In the genomic region with DNA sequence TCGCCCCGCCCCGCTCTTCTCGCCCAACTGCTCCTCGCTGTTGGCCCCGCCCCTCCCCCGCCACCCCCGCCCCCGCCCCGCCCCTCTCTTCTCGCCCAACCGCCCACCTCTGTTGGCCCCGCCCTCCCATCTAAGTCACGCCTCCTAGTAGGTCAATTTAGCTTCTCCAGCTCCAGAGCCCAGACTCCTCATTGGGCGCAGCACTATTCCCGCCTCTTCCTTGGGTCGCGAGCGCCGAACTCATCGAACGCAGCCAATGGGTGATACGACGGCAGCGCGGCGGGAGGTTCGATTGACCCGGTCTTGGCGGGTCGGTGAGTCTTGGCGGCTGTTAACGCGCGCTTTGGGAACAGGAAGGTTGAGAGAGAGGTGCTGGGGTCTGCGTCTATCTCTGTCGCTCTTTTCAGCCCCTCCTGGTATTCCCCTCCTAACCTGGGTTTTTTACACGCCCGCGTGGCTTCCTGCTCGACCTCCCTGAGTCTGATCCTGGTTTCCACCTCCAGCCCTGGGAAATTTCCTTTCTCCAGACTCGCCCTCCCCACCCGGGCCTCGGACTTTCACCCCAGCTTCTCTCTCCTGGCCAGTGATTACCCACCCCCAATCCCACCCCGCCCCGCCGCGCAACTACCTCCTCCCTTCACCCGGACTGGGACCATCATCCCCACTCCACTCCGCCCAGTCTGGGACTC, we compare ENCODE assay signal across 1 cellular context.
TF ChIP-seq lines count a peak whose summit lies in the region.

A gene (plus strand): TSS at position 331 of the 689 bp plus-strand sequence. CDS start 643 bp downstream, outside the sequence.

TF ChIP-seq in HepG2, 621 proteins besides CTCF, POLR2A, EP300 and RAD21 (continued from another document and continues in another):
- TF ChIP-seq, protein P1, sequence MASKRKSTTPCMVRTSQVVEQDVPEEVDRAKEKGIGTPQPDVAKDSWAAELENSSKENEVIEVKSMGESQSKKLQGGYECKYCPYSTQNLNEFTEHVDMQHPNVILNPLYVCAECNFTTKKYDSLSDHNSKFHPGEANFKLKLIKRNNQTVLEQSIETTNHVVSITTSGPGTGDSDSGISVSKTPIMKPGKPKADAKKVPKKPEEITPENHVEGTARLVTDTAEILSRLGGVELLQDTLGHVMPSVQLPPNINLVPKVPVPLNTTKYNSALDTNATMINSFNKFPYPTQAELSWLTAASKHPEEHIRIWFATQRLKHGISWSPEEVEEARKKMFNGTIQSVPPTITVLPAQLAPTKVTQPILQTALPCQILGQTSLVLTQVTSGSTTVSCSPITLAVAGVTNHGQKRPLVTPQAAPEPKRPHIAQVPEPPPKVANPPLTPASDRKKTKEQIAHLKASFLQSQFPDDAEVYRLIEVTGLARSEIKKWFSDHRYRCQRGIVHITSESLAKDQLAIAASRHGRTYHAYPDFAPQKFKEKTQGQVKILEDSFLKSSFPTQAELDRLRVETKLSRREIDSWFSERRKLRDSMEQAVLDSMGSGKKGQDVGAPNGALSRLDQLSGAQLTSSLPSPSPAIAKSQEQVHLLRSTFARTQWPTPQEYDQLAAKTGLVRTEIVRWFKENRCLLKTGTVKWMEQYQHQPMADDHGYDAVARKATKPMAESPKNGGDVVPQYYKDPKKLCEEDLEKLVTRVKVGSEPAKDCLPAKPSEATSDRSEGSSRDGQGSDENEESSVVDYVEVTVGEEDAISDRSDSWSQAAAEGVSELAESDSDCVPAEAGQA (IDR thresholded peaks at IDR 0.05; ENCODE audit: low read depth): peak; percentile 59; the same call in 1 of the 2 replicates
- TF ChIP-seq, protein P1 (CRISPR knock-in tag; IDR thresholded peaks at IDR 0.05; ENCODE audit: borderline replicate concordance): 0 out of 2 replicates have a peak, but pooled peaks have one; percentile 42
- peak; percentile 82 for TF ChIP-seq DMAP1 (CRISPR knock-in tag; IDR thresholded peaks at IDR 0.05)
- TF ChIP-seq PHF21A (CRISPR knock-in tag; IDR thresholded peaks at IDR 0.05): peak; percentile 78
- TF ChIP-seq ZFYVE20 (CRISPR knock-in tag; IDR thresholded peaks at IDR 0.05; ENCODE audit: borderline replicate concordance, low read depth): 0 out of 2 replicates have a peak, but pooled peaks have one; percentile 63
- TF ChIP-seq ZBTB38 (CRISPR knock-in tag; IDR thresholded peaks at IDR 0.05): no peak
- 0 out of 2 replicates have a peak, but pooled peaks have one; percentile 52 for TF ChIP-seq ZNF468 (CRISPR knock-in tag; IDR thresholded peaks at IDR 0.05)
- no peak for TF ChIP-seq MBNL3 (CRISPR knock-in tag; conservative IDR thresholded peaks at IDR 0.05)
- TF ChIP-seq ZFP1 (CRISPR knock-in tag; IDR thresholded peaks at IDR 0.05): 0 out of 2 replicates have a peak, but pooled peaks have one; percentile 15
- TF ChIP-seq, protein P2, sequence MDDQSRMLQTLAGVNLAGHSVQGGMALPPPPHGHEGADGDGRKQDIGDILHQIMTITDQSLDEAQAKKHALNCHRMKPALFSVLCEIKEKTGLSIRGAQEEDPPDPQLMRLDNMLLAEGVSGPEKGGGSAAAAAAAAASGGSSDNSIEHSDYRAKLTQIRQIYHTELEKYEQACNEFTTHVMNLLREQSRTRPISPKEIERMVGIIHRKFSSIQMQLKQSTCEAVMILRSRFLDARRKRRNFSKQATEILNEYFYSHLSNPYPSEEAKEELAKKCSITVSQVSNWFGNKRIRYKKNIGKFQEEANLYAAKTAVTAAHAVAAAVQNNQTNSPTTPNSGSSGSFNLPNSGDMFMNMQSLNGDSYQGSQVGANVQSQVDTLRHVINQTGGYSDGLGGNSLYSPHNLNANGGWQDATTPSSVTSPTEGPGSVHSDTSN (CRISPR knock-in tag; IDR thresholded peaks at IDR 0.05; ENCODE audit: borderline replicate concordance): peak; percentile 44; the same call in 1 of the 2 replicates
- TF ChIP-seq SP1 (IDR thresholded peaks at IDR 0.05): 0 out of 2 replicates have a peak, but pooled peaks have one; percentile 61
- TF ChIP-seq SP1 (CRISPR knock-in tag; IDR thresholded peaks at IDR 0.05): peak; percentile 98
- TF ChIP-seq, protein P3, sequence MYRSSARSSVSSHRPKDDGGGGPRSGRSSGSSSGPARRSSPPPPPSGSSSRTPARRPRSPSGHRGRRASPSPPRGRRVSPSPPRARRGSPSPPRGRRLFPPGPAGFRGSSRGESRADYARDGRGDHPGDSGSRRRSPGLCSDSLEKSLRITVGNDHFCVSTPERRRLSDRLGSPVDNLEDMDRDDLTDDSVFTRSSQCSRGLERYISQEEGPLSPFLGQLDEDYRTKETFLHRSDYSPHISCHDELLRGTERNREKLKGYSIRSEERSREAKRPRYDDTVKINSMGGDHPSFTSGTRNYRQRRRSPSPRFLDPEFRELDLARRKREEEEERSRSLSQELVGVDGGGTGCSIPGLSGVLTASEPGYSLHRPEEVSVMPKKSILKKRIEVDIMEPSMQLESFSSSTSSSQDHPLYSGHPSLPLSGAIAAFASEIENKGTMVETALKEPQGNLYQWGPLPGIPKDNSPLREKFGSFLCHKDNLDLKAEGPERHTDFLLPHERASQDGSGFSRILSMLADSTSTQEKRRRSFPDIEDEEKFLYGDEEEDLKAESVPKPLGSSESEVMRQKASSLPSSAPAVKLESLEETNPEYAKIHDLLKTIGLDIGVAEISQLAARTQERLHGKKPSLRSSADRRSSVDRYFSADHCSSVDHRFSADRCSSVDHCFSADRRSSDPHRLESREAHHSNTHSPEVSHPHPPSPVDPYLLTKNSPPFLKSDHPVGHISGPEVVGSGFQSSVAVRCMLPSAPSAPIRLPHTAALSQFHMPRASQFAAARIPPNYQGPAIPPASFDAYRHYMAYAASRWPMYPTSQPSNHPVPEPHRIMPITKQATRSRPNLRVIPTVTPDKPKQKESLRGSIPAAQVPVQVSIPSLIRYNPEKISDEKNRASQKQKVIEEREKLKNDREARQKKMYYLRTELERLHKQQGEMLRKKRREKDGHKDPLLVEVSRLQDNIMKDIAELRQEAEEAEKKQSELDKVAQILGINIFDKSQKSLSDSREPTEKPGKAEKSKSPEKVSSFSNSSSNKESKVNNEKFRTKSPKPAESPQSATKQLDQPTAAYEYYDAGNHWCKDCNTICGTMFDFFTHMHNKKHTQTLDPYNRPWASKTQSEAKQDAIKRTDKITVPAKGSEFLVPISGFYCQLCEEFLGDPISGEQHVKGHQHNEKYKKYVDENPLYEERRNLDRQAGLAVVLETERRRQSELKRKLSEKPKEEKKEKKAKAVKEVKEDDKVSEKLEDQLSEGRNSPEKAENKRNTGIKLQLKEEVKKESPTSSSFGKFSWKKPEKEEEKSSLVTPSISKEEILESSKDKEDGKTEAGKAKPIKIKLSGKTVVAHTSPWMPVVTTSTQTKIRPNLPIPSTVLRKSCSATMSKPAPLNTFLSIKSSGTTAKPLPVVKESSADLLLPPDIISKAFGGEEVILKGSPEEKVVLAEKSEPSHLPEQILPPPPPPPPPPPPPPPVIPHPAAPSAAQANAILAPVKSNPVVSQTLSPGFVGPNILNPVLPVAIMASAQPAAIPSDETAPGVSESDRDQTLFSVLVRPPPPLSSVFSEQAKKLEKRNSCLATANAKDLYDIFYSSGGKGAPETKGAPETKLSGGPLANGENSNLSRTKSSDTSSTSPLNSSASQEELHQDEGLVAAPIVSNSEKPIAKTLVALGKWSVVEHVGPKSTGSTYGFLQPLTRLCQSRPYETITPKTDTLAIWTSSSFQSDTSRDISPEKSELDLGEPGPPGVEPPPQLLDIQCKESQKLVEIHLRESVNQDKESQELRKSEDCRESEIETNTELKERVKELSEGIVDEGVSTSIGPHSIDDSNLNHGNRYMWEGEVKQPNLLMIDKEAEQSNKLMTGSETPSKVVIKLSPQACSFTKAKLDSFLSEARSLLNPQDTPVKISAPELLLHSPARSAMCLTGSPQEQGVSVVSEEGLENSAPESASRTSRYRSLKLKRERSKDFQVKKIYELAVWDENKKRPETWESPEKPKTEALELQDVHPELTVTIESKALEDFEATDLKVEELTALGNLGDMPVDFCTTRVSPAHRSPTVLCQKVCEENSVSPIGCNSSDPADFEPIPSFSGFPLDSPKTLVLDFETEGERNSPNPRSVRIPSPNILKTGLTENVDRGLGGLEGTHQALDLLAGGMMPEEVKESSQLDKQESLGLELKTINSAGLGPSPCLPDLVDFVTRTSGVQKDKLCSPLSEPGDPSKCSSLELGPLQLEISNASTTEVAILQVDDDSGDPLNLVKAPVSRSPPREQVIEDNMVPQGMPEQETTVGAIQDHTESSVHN (CRISPR knock-in tag; IDR thresholded peaks at IDR 0.05): no peak
- no peak for TF ChIP-seq ZNF570 (CRISPR knock-in tag; IDR thresholded peaks at IDR 0.05; ENCODE audit: borderline replicate concordance)
- TF ChIP-seq FOXA3 (CRISPR knock-in tag; IDR thresholded peaks at IDR 0.05): peak; percentile 41; the same call in 1 of the 2 replicates
- TF ChIP-seq ZNF552 (CRISPR knock-in tag; IDR thresholded peaks at IDR 0.05; ENCODE audit: borderline replicate concordance): 0 out of 2 replicates have a peak, but pooled peaks have one; percentile 57
- TF ChIP-seq, protein P4, sequence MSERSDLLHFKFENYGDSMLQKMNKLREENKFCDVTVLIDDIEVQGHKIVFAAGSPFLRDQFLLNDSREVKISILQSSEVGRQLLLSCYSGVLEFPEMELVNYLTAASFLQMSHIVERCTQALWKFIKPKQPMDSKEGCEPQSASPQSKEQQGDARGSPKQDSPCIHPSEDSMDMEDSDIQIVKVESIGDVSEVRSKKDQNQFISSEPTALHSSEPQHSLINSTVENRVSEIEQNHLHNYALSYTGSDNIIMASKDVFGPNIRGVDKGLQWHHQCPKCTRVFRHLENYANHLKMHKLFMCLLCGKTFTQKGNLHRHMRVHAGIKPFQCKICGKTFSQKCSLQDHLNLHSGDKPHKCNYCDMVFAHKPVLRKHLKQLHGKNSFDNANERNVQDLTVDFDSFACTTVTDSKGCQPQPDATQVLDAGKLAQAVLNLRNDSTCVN (CRISPR knock-in tag; IDR thresholded peaks at IDR 0.05; ENCODE audit: borderline replicate concordance): 0 out of 2 replicates have a peak, but pooled peaks have one; percentile 30
- peak; percentile 71; the same call in 1 of the 2 replicates for TF ChIP-seq AHR (CRISPR knock-in tag; IDR thresholded peaks at IDR 0.05)
- TF ChIP-seq, protein P5, sequence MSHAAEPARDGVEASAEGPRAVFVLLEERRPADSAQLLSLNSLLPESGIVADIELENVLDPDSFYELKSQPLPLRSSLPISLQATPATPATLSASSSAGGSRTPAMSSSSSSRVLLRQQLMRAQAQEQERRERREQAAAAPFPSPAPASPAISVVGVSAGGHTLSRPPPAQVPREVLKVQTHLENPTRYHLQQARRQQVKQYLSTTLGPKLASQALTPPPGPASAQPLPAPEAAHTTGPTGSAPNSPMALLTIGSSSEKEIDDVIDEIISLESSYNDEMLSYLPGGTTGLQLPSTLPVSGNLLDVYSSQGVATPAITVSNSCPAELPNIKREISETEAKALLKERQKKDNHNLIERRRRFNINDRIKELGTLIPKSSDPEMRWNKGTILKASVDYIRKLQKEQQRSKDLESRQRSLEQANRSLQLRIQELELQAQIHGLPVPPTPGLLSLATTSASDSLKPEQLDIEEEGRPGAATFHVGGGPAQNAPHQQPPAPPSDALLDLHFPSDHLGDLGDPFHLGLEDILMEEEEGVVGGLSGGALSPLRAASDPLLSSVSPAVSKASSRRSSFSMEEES (CRISPR knock-in tag; IDR thresholded peaks at IDR 0.05): 0 out of 2 replicates have a peak, but pooled peaks have one; percentile 12
- peak; percentile 32 for TF ChIP-seq TEAD3 (CRISPR knock-in tag; optimal IDR thresholded peaks at IDR 0.05; ENCODE audit: borderline replicate concordance)
- 0 out of 2 replicates have a peak, but pooled peaks have one; percentile 33 for TF ChIP-seq SIX1 (CRISPR knock-in tag; IDR thresholded peaks at IDR 0.05; ENCODE audit: borderline replicate concordance)
- TF ChIP-seq, protein P6, sequence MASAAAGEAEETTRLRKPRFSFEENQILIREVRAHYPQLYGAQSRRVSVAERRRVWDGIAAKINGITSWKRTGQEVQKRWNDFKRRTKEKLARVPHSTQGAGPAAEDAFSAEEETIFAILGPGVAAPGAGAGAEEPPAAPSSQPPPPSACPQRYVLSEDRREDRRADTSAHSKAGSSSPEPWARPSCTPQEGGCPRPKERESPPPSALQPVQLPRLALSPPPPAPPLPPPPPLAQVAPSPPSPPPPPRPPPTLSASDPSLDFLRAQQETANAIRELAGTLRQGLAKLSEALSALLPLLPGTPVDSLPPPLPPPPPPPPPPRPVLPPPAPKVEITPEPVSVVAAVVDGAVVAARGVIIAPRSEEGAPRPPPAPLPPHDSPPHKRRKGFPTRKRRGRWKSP (CRISPR knock-in tag; IDR thresholded peaks at IDR 0.05): peak; percentile 79
- TF ChIP-seq, protein P7, sequence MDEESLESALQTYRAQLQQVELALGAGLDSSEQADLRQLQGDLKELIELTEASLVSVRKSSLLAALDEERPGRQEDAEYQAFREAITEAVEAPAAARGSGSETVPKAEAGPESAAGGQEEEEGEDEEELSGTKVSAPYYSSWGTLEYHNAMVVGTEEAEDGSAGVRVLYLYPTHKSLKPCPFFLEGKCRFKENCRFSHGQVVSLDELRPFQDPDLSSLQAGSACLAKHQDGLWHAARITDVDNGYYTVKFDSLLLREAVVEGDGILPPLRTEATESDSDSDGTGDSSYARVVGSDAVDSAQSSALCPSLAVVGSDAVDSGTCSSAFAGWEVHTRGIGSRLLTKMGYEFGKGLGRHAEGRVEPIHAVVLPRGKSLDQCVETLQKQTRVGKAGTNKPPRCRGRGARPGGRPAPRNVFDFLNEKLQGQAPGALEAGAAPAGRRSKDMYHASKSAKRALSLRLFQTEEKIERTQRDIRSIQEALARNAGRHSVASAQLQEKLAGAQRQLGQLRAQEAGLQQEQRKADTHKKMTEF (CRISPR knock-in tag; IDR thresholded peaks at IDR 0.05): peak; percentile 80
